In the genomic region with DNA sequence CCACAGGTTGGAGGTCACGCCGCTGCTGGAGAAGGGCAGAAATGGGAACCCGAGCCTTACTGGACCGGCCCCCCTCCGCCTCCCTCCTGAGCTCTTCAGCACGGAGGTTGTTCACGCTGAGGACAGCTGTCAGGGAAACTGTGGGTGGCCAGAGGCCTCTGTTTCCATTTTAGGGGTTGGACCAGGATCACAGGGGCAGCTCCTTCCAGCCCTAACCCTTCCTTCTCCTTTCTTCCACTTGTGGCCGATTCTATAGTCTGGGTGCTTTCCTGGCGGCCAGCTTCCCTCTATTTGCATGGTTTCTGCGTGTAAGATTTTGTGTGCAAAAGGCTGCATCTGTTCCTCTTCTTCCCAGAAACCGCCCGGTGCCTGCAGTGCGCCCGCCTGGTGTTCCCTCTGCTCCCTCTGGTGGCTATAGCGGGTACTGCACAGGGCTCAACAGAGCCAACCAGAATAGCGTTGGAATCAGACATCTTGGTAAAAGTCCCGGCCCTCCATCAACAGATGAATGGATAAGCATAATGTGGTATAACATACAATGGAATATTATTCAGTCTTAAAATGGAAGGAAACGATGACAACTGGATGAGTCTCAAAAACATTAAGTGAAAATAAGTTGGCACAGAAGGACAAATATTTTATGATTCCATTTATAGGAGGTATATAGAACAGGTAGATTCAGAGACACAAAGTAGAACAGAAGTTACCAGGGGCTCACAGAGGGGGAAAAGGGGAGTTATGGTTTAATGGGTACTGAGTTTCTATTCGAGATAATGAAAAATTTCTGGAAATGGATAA, we compare ENCODE assay signal across 8 cellular contexts. TPM values are rescaled to one million over a fixed set of nuclear protein-coding genes. Genes with fewer than 3 reads are reported as not detected.
DNase-seq lines count a peak whose midpoint lies in the region; ATAC-seq, FAIRE-seq and TF ChIP-seq lines count a peak whose summit lies in the region.

No MANE protein-coding gene starts in this region.

- peak; percentile 85 to 86 for ATAC-seq in activated T-cell treated with anti-CD3 and anti-CD28 coated beads, Interleukin-2, amount 50 U/mL, for 4 hours
- ATAC-seq in HG02571 (IDR thresholded peaks at IDR 0.05; ENCODE audit: unreplicated experiment) = no peak

- no peak overlapping the region for H3K27ac ChIP-seq in fibroblast of lung (ENCODE audit: insufficient read depth, low read length)

- H3K4me3 ChIP-seq in fibroblast of lung (replicated peaks in 1 of 4; ENCODE audit: control extremely low read depth in 1 of 4, insufficient read depth in 1 of 4, low read depth in 3 of 4, low read length in 4 of 4) = no peak overlapping the region

- H3K4me1 Mint-ChIP-seq in activated T-cell treated with anti-CD3 and anti-CD28 coated beads, Interleukin-2, amount 50 U/mL, for 4 hours (ENCODE audit: low read depth) = peaks cover 4% of the 10 kb centered on the region
- H3K4me1 Mint-ChIP-seq in nephron progenitor cell = peaks cover 18% of the 10 kb centered on the region

- in situ Hi-C loops in G401 (cut with HindIII; ENCODE audit: low sequenced_read_pairs) = no loop called here

- no peaks in the 10 kb centered on the region for H3K27me3 ChIP-seq in fibroblast of lung (ENCODE audit: control insufficient read depth, insufficient read depth, low read length)

- H3K4me2 ChIP-seq in fibroblast of lung (ENCODE audit: extremely low read depth, insufficient read depth, low read length) = no peak overlapping the region

- no peaks in the 10 kb centered on the region for H3K79me2 ChIP-seq in fibroblast of lung (ENCODE audit: control insufficient read depth, insufficient read depth, low read length)

- no peak overlapping the region for H3K9ac ChIP-seq in fibroblast of lung (ENCODE audit: insufficient read depth, low read length)

- no peaks in the 10 kb centered on the region for H3K4me1 ChIP-seq in fibroblast of lung (ENCODE audit: control insufficient read depth, extremely low read depth, insufficient read depth, low read length)

- no peaks in the 10 kb centered on the region for H4K20me1 ChIP-seq in fibroblast of lung (ENCODE audit: control insufficient read depth, extremely low read depth, insufficient read depth, low read length)

- DNase-seq in G401 (ENCODE audit: low spot score) (peak; percentile 88), HuH-7.5 (ENCODE audit: low spot score) (peak; percentile 85), RCC 7860 (ENCODE audit: low spot score) (peak; percentile 20), fibroblast of lung (ENCODE audit: low read depth in 2 of 2) (peak; percentile 44 to 70), nephron progenitor cell (peak; percentile 96)
- DNase-seq in activated T-cell treated with anti-CD3 and anti-CD28 coated beads, Interleukin-2, amount 50 U/mL, for 4 hours = peak; percentile 89
- peak; percentile 75 for DNase-seq in stimulated activated naive CD4-positive, alpha-beta T cell treated with Interleukin-2 at 50 U/mL for 16 hours (lab: John Stamatoyannopoulos, UW)

- TF ChIP-seq CTCF in fibroblast of lung (conservative IDR thresholded peaks at IDR 0.05 in 1 of 2, IDR thresholded peaks at IDR 0.05 in 1 of 2; ENCODE audit: low read depth in 1 of 2, low read length in 2 of 2) (peak; percentile 100), nephron progenitor cell (IDR thresholded peaks at IDR 0.05) (peak; percentile 99)

- H3K9me3 Mint-ChIP-seq in activated T-cell treated with anti-CD3 and anti-CD28 coated beads, Interleukin-2, amount 50 U/mL, for 4 hours = no peaks in the 10 kb centered on the region
- no peaks in the 10 kb centered on the region for H3K9me3 Mint-ChIP-seq in nephron progenitor cell

- H3K36me3 Mint-ChIP-seq in activated T-cell treated with anti-CD3 and anti-CD28 coated beads, Interleukin-2, amount 50 U/mL, for 4 hours (ENCODE audit: insufficient read depth) = no peaks in the 10 kb centered on the region
- H3K36me3 Mint-ChIP-seq in nephron progenitor cell (ENCODE audit: low read depth) = no peaks in the 10 kb centered on the region

- no peak overlapping the region for H3K4me3 Mint-ChIP-seq in activated T-cell treated with anti-CD3 and anti-CD28 coated beads, Interleukin-2, amount 50 U/mL, for 4 hours
- H3K4me3 Mint-ChIP-seq in nephron progenitor cell = no peak overlapping the region

- no peak overlapping the region for H3K27ac Mint-ChIP-seq in nephron progenitor cell

- H3K9me3 ChIP-seq in fibroblast of lung (ENCODE audit: control insufficient read depth, insufficient read depth, low read depth, low read length) = no peaks in the 10 kb centered on the region

- no peaks in the 10 kb centered on the region for H3K36me3 ChIP-seq in fibroblast of lung (ENCODE audit: control insufficient read depth, insufficient read depth, low read length)

- no peak for FAIRE-seq in RCC 7860 (lab: Jason Lieb, UNC)

- peaks cover 27% of the 10 kb centered on the region for H3K27me3 Mint-ChIP-seq in activated T-cell treated with anti-CD3 and anti-CD28 coated beads, Interleukin-2, amount 50 U/mL, for 4 hours (ENCODE audit: low read depth)
- H3K27me3 Mint-ChIP-seq in nephron progenitor cell (ENCODE audit: low read depth, poor library complexity) = peaks cover 42% of the 10 kb centered on the region

- no peak overlapping the region for H2AFZ ChIP-seq in fibroblast of lung (ENCODE audit: low read length)

RNA-seq across cellular contexts. Expression of gene SLC22A8, which starts 8.4 kb away (rescaled TPM):
- total RNA-seq in G401 (2014; rRNA removed; shearing (Covaris generic)) = not detected in 2 replicates
- not detected for total RNA-seq in activated T-cell treated with anti-CD3 and anti-CD28 coated beads, Interleukin-2, amount 50 U/mL, for 4 hours
- not detected in 2 replicates for total RNA-seq in fibroblast of lung
- not detected in 2 replicates for polyA plus RNA-seq in fibroblast of lung
- polyA plus RNA-seq in fibroblast of lung (2012) = not detected in 2 replicates
- not detected in 2 replicates for polyA minus RNA-seq in fibroblast of lung (ENCODE audit: low replicate concordance)

RNA-seq across cellular contexts. Expression of gene SLC22A6, which starts 39.3 kb away (rescaled TPM):
- not detected in 2 replicates for total RNA-seq in G401 (2014; rRNA removed; shearing (Covaris generic))
- total RNA-seq in activated T-cell treated with anti-CD3 and anti-CD28 coated beads, Interleukin-2, amount 50 U/mL, for 4 hours = not detected
- not detected in 2 replicates for total RNA-seq in fibroblast of lung
- not detected in 2 replicates for polyA plus RNA-seq in fibroblast of lung
- polyA plus RNA-seq in fibroblast of lung (2012) = not detected in 2 replicates
- polyA minus RNA-seq in fibroblast of lung (ENCODE audit: low replicate concordance) = not detected in 2 replicates

Comparison
In these comparisons a context has a peak if more than half of its experiments do, and no peak if none do; other contexts are left out.
1. DNase-seq: peak in every context shown above with its lines; median percentile 96 in nephron progenitor cell; 89 in activated T-cell treated with anti-CD3 and anti-CD28 coated beads, Interleukin-2, amount 50 U/mL, for 4 hours; 88 in G401; 85 in HuH-7.5; 75 in stimulated activated naive CD4-positive, alpha-beta T cell treated with Interleukin-2 at 50 U/mL for 16 hours; 57 in fibroblast of lung; 20 in RCC 7860.